ENCODE assay signal across 17 cellular contexts in the genomic region with DNA sequence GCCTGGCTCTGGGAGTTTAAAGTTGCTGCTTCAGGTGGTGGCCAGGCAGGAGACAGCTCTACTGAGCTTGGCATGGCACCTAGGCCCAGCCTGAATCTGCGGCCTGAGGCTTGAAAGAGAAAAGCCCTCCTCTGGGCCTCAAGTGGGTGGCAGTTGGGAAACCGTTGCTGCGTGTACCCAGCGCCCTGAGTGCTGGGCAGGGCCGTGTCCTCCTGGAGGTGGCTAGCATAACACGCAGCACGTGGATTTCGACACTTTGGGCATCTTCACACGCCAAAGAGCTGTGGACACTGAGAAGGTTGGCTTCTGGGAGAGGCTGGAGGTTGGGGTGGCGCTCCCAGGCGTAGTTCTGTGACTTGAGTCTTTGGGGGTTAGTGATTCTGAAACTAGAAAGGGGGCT. TPM values are rescaled to one million over a fixed set of nuclear protein-coding genes. Genes with fewer than 3 reads are reported as not detected.
A peak's percentile ranks its signal among the peaks of the same experiment; 100 is the strongest.
DNase-seq lines count a peak whose midpoint lies in the region; ATAC-seq, FAIRE-seq and TF ChIP-seq lines count a peak whose summit lies in the region.
"Had no signal": no experiment of that assay in that cellular context is flagged by ENCODE, and none has a peak within 500 bp of the region (broad histone marks: within the 10 kb centered on the region; RNA-seq: fewer than 3 reads in every experiment).

No MANE protein-coding gene starts in this region.

- peaks cover 0 to 12% of the 10 kb centered on the region in 2 donors for H3K4me1 ChIP-seq in kidney (ENCODE audit: control insufficient read depth in 1 of 2, insufficient read depth in 1 of 2, low read depth in 1 of 2, low read length in 2 of 2)

- H3K4me3 Mint-ChIP-seq in activated T-cell treated with anti-CD3 and anti-CD28 coated beads, Interleukin-2, amount 50 U/mL, for 24 hours: peak overlapping the region; percentile 87
- H3K4me3 Mint-ChIP-seq in activated B cell treated with CpG ODN at 0.5 μM for 24 hours: no peak overlapping the region
- no peak overlapping the region for H3K4me3 Mint-ChIP-seq in stimulated activated memory B cell treated with anti-CD40 and anti-IgM and Interleukin-4, amounts not matched to agents 10 μg/mL and 1 μg/mL and 100 μg/mL, for 72 hours

- TF ChIP-seq CTCF in activated B cell treated with CpG ODN at 0.5 μM for 24 hours (IDR thresholded peaks at IDR 0.05): no peak
- no peak for TF ChIP-seq CTCF in kidney (IDR thresholded peaks at IDR 0.05; ENCODE audit: borderline replicate concordance, extremely low read depth, insufficient read depth)

- POLR2A ChIA-PET in activated B cell treated with CpG ODN at 0.5 μM for 24 hours (lab: Charles Lee): no interaction called here

- DNase-seq in activated T-cell treated with anti-CD3 and anti-CD28 coated beads, Interleukin-2, amount 50 U/mL, for 24 hours: no peak
- no peak for DNase-seq in activated T-cell treated with anti-CD3 and anti-CD28 coated beads, Interleukin-2, amount 50 U/mL, for 48 hours
- no peak for DNase-seq in activated B cell treated with CpG ODN at 0.5 μM for 24 hours
- peak; percentile 53 for DNase-seq in kidney
- no peak for DNase-seq in inferior parietal cortex (ENCODE audit: extremely low spot score)
- no peak for DNase-seq in DMS53 treated with DMSO at 0.1 percent for 48 hours (lab: John Stamatoyannopoulos, UW; ENCODE audit: unreplicated experiment)
- DNase-seq: ACHN, NCI-H1930, NCI-H510A treated with DMSO at 0.1 percent for 48 hours, testis had no signal

- peak overlapping the region; percentile 92 for H3K27ac Mint-ChIP-seq in activated T-cell treated with anti-CD3 and anti-CD28 coated beads, Interleukin-2, amount 50 U/mL, for 24 hours
- H3K27ac Mint-ChIP-seq in activated B cell treated with CpG ODN at 0.5 μM for 24 hours: peak overlapping the region; percentile 46
- peak overlapping the region; percentile 57 for H3K27ac Mint-ChIP-seq in stimulated activated memory B cell treated with anti-CD40 and anti-IgM and Interleukin-4, amounts not matched to agents 10 μg/mL and 1 μg/mL and 100 μg/mL, for 72 hours

- H3K36me3 ChIP-seq in kidney (ENCODE audit: control insufficient read depth in 1 of 2, insufficient read depth in 2 of 2, low read length in 2 of 2): peaks cover 14 to 25% of the 10 kb centered on the region in 2 donors

- FAIRE-seq in kidney (lab: Jason Lieb, UNC): no peak
- FAIRE-seq: astrocyte, D721Med had no signal

- peaks cover 7% of the 10 kb centered on the region for H3K9me3 Mint-ChIP-seq in activated T-cell treated with anti-CD3 and anti-CD28 coated beads, Interleukin-2, amount 50 U/mL, for 24 hours
- no peaks in the 10 kb centered on the region for H3K9me3 Mint-ChIP-seq in activated B cell treated with CpG ODN at 0.5 μM for 24 hours
- H3K9me3 Mint-ChIP-seq in stimulated activated memory B cell treated with anti-CD40 and anti-IgM and Interleukin-4, amounts not matched to agents 10 μg/mL and 1 μg/mL and 100 μg/mL, for 72 hours: peaks cover 3% of the 10 kb centered on the region

- H3K9ac ChIP-seq in kidney (ENCODE audit: low read length in 2 of 2): no peak overlapping the region

- intact Hi-C loops in activated B cell treated with CpG ODN at 0.5 μM for 24 hours (cut with micrococcal nuclease): no loop called here
- intact Hi-C loops in kidney (cut with DNase I): no loop called here

- H3K9me3 ChIP-seq in kidney (ENCODE audit: control insufficient read depth in 1 of 2, low read length in 2 of 2): no peaks in the 10 kb centered on the region
- H3K9me3 ChIP-seq: esophagus muscularis mucosa, heart left ventricle, testis had no signal

- CTCF ChIA-PET in activated B cell treated with CpG ODN at 0.5 μM for 24 hours (lab: Charles Lee): interaction anchor here (1.2 kb wide), 1 partner anchor 33 kb away, joined by 3 read pairs; no protein-coding TSS in a partner anchor

- peaks cover 27% of the 10 kb centered on the region for H3K4me1 Mint-ChIP-seq in activated T-cell treated with anti-CD3 and anti-CD28 coated beads, Interleukin-2, amount 50 U/mL, for 24 hours (ENCODE audit: low read depth)
- peaks cover 27% of the 10 kb centered on the region for H3K4me1 Mint-ChIP-seq in activated B cell treated with CpG ODN at 0.5 μM for 24 hours
- peaks cover 47% of the 10 kb centered on the region for H3K4me1 Mint-ChIP-seq in stimulated activated memory B cell treated with anti-CD40 and anti-IgM and Interleukin-4, amounts not matched to agents 10 μg/mL and 1 μg/mL and 100 μg/mL, for 72 hours

- H3K27ac ChIP-seq in kidney (ENCODE audit: low read depth in 2 of 2, low read length in 2 of 2): no peak overlapping the region
- H3K27ac ChIP-seq: esophagus muscularis mucosa, heart left ventricle, testis, WERI-Rb-1 had no signal

- no peaks in the 10 kb centered on the region for H3K27me3 Mint-ChIP-seq in activated T-cell treated with anti-CD3 and anti-CD28 coated beads, Interleukin-2, amount 50 U/mL, for 24 hours
- H3K27me3 Mint-ChIP-seq in activated B cell treated with CpG ODN at 0.5 μM for 24 hours: no peaks in the 10 kb centered on the region
- no peaks in the 10 kb centered on the region for H3K27me3 Mint-ChIP-seq in stimulated activated memory B cell treated with anti-CD40 and anti-IgM and Interleukin-4, amounts not matched to agents 10 μg/mL and 1 μg/mL and 100 μg/mL, for 72 hours

- H3K4me3 ChIP-seq in kidney (ENCODE audit: low read length in 2 of 2): no peak overlapping the region
- H3K4me3 ChIP-seq: esophagus muscularis mucosa, heart left ventricle, testis had no signal

- ATAC-seq in activated B cell treated with CpG ODN at 0.5 μM for 24 hours (ENCODE audit: low read depth) (no peak), GM21737 (IDR thresholded peaks at IDR 0.05; ENCODE audit: unreplicated experiment) (no peak)
- no peak for ATAC-seq in stimulated activated memory B cell treated with anti-CD40 and anti-IgM and Interleukin-4, amounts not matched to agents 10 μg/mL and 1 μg/mL and 100 μg/mL, for 72 hours

- H3K36me3 Mint-ChIP-seq in activated T-cell treated with anti-CD3 and anti-CD28 coated beads, Interleukin-2, amount 50 U/mL, for 24 hours (ENCODE audit: low read depth): peaks cover 65% of the 10 kb centered on the region
- H3K36me3 Mint-ChIP-seq in activated B cell treated with CpG ODN at 0.5 μM for 24 hours (ENCODE audit: low read depth): peaks cover 48% of the 10 kb centered on the region
- H3K36me3 Mint-ChIP-seq in stimulated activated memory B cell treated with anti-CD40 and anti-IgM and Interleukin-4, amounts not matched to agents 10 μg/mL and 1 μg/mL and 100 μg/mL, for 72 hours: peaks cover 46% of the 10 kb centered on the region

RNA-seq across cellular contexts. Expression of a gene that starts 2.5 kb away (rescaled TPM):
- total RNA-seq in activated B cell treated with CpG ODN at 0.5 μM for 24 hours: 40.3 and 43.8 TPM in 2 replicates
- 31.7 TPM for total RNA-seq in kidney
- 7.2 TPM for polyA plus RNA-seq in kidney (ENCODE audit: insufficient read depth, low read depth, low replicate concordance)

RNA-seq across cellular contexts. Expression of a gene that starts 24.2 kb away (rescaled TPM):
- total RNA-seq in activated B cell treated with CpG ODN at 0.5 μM for 24 hours (2.8 and 3.2 TPM in 2 replicates), kidney (5.4 TPM)
- 3.4 TPM for polyA plus RNA-seq in kidney (ENCODE audit: insufficient read depth, low read depth, low replicate concordance)

RNA-seq across cellular contexts. Expression of a gene that starts 49.8 kb away (rescaled TPM):
- total RNA-seq in activated B cell treated with CpG ODN at 0.5 μM for 24 hours (49.0 and 49.9 TPM in 2 replicates), kidney (26.7 TPM)
- 16.9 TPM for polyA plus RNA-seq in kidney (ENCODE audit: insufficient read depth, low read depth, low replicate concordance)
